3 cellular contexts compared by ENCODE assay signal in the genomic region with DNA sequence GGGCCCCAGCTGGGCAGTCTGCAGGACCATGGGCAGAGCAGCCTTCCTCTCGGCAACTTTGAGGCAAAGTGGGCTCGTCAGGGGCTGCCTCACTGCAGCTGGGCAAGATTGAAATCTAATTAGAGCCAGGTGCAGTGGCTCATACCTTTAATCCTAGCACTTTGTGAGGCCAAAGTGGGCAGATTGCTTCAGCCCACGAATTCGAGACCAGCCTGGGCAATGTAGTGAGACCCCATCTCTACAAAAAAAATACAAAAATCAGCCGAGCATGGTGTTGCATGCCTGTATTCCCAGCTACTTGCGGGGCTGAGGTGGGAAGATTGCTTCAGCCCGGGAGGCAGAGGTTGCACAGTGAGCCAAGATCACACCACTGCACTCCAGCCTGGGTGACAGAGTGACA.
TF ChIP-seq lines count a peak whose summit lies in the region.

No MANE protein-coding gene starts in this region.

TF ChIP-seq in GM23338, 12 proteins besides CTCF, POLR2A, EP300 and RAD21 (continues in another document):
- TF ChIP-seq, protein P1, sequence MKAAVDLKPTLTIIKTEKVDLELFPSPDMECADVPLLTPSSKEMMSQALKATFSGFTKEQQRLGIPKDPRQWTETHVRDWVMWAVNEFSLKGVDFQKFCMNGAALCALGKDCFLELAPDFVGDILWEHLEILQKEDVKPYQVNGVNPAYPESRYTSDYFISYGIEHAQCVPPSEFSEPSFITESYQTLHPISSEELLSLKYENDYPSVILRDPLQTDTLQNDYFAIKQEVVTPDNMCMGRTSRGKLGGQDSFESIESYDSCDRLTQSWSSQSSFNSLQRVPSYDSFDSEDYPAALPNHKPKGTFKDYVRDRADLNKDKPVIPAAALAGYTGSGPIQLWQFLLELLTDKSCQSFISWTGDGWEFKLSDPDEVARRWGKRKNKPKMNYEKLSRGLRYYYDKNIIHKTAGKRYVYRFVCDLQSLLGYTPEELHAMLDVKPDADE (IDR thresholded peaks at IDR 0.05) = no peak
- TF ChIP-seq CREB1 (CRISPR knock-in tag; IDR thresholded peaks at IDR 0.05; ENCODE audit: low read depth) (no peak), ZNF331 (CRISPR knock-in tag; IDR thresholded peaks at IDR 0.05; ENCODE audit: low read depth) (no peak), JUNB (IDR thresholded peaks at IDR 0.05; ENCODE audit: unreplicated experiment) (no peak), POLR2AphosphoS5 (IDR thresholded peaks at IDR 0.05; ENCODE audit: low read depth) (no peak), ZNF114 (CRISPR knock-in tag; IDR thresholded peaks at IDR 0.05) (no peak)

TF ChIP-seq in HEK293, 187 proteins besides CTCF, POLR2A, EP300 and RAD21:
- TF ChIP-seq ZNF121 (tag by site-specific recombination; IDR thresholded peaks at IDR 0.05) (peak; percentile 90), ZNF10 (tag by site-specific recombination; IDR thresholded peaks at IDR 0.05) (no peak)
TF ChIP-seq in HEK293: peak in this region for 1.

TF ChIP-seq in H1, 55 proteins besides CTCF, POLR2A, EP300 and RAD21:
- TF ChIP-seq KDM1A (IDR thresholded peaks at IDR 0.05; ENCODE audit: borderline replicate concordance, low read length) (0 out of 2 replicates have a peak, but pooled peaks have one; percentile 21), POLR2AphosphoS5 (IDR thresholded peaks at IDR 0.05; ENCODE audit: low read depth, low read length) (no peak)
